ENCODE assay signal across 14 cellular contexts in the genomic region with DNA sequence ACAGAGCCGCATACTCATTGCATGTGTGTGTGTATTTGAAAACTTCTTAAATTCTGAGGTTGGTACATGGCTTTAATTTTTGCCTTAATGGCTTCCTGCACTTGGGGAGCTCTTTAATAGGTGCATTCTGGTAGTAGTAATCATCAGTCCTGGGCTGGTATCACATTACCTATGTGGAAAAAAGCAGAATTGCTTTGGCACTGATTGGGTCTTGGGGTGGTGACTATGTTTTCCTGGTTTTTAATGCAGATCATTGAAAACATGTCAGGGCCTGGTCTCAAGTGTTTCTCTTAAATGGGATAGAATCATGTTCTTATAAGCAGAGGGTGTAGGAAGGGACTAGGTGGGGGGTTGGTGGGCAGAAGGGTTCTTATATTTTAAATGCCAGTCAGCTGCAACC.
"Had no signal": no experiment of that assay in that cellular context is flagged by ENCODE, and none has a peak within 500 bp of the region (broad histone marks: within the 10 kb centered on the region; RNA-seq: fewer than 3 reads in every experiment).

No MANE protein-coding gene starts in this region.

- H3K27me3 ChIP-seq: neutrophil, thyroid gland, uterus had no signal

- H3K36me3 ChIP-seq: neutrophil, thyroid gland, uterus had no signal

- H3K4me1 ChIP-seq: thyroid gland, uterus had no signal

- ATAC-seq: activated T-cell treated with anti-CD3 and anti-CD28 coated beads, Interleukin-2, amount 50 U/mL, for 4 hours; mucosa of descending colon; naive thymus-derived CD8-positive, alpha-beta T cell; right cardiac atrium had no signal

- H3K27ac ChIP-seq: neutrophil, thyroid gland, uterus had no signal

- DNase-seq: activated CD4-positive, alpha-beta memory T cell treated with anti-CD3 and anti-CD28 coated beads for 36 hours; activated CD4-positive, alpha-beta T cell treated with anti-CD3 and anti-CD28 coated beads for 1 hour; activated gamma-delta T cell; activated naive CD8-positive, alpha-beta T cell treated with anti-CD3 and anti-CD28 coated beads for 36 hours; activated T-cell treated with anti-CD3 and anti-CD28 coated beads, Interleukin-2, amount 50 U/mL, for 4 hours; foreskin melanocyte; mammary epithelial cell; mucosa of descending colon; naive thymus-derived CD8-positive, alpha-beta T cell; right cardiac atrium; small intestine; thyroid gland; uterus had no signal

- FAIRE-seq: small intestine had no signal

- H3K4me3 ChIP-seq: mucosa of descending colon, thyroid gland, uterus had no signal

- H3K9me3 ChIP-seq: mucosa of descending colon, neutrophil, thyroid gland, uterus had no signal
